In genomic region chr11:125348141-125348651, GRCh38 we compare ENCODE assay signal across 2 cellular contexts.
TF ChIP-seq lines count a peak whose summit lies in the region.

No MANE protein-coding gene starts in this region.

TF ChIP-seq in IMR-90, 13 proteins besides CTCF, POLR2A, EP300 and RAD21:
- TF ChIP-seq RFX5 (IDR thresholded peaks at IDR 0.05; ENCODE audit: low read depth, low read length), result no peak
- TF ChIP-seq RCOR1 (IDR thresholded peaks at IDR 0.05; ENCODE audit: insufficient replicate concordance, low read length), result no peak
- TF ChIP-seq NFE2L2 (IDR thresholded peaks at IDR 0.05; ENCODE audit: low read depth, low read length), result no peak
- no peak for TF ChIP-seq SMC3 (IDR thresholded peaks at IDR 0.05; ENCODE audit: low read depth, low read length)
- no peak for TF ChIP-seq MXI1 (IDR thresholded peaks at IDR 0.05; ENCODE audit: borderline replicate concordance, low read depth, low read length)
- no peak for TF ChIP-seq MAZ (IDR thresholded peaks at IDR 0.05; ENCODE audit: borderline replicate concordance, low read depth, low read length)
- no peak for TF ChIP-seq USF2 (IDR thresholded peaks at IDR 0.05; ENCODE audit: low read depth, low read length)
- no peak for TF ChIP-seq FOS (IDR thresholded peaks at IDR 0.05; ENCODE audit: low read depth, low read length)
- no peak for TF ChIP-seq CEBPB (IDR thresholded peaks at IDR 0.05; ENCODE audit: low read depth, low read length)
- no peak for TF ChIP-seq BHLHE40 (IDR thresholded peaks at IDR 0.05; ENCODE audit: low read depth, low read length)

TF ChIP-seq in HepG2, 621 proteins besides CTCF, POLR2A, EP300 and RAD21:
- peak; percentile 28; the same call in 1 of the 2 replicates for TF ChIP-seq MNT (IDR thresholded peaks at IDR 0.05)
- TF ChIP-seq CCAR2 (optimal IDR thresholded peaks at IDR 0.05; ENCODE audit: low read depth, low read length), result no peak
- no peak for TF ChIP-seq NCOA5 (CRISPR knock-in tag; IDR thresholded peaks at IDR 0.05)
- no peak for TF ChIP-seq ZNF331 (CRISPR knock-in tag; IDR thresholded peaks at IDR 0.05)
- TF ChIP-seq ZNF446 (CRISPR knock-in tag; IDR thresholded peaks at IDR 0.05), result no peak
- no peak for TF ChIP-seq PAXIP1 (CRISPR knock-in tag; conservative IDR thresholded peaks at IDR 0.05)
